21 cellular contexts compared by ENCODE assay signal in the genomic region with DNA sequence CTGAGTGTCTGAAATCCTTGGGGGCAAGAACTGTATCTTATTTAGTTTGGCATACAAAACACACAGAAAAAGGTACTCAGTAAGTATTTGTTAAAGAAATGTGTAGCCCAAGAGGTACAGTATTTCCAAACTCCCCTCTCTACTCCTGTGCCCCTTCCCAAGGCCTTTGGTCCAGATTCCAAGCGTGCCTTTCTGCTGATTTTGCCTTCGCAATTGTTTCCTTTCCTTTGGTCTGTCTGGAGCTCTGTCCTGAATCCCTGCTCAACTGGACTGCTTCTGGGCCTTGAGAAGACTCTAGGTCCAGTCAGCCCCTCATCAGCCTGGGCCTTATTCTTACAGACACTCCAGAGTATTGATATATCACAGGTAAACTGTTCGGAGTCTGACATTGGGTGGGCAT.
DNase-seq lines count a peak whose midpoint lies in the region; ATAC-seq lines count a peak whose summit lies in the region.
"Had no signal": no experiment of that assay in that cellular context is flagged by ENCODE, and none has a peak within 500 bp of the region (broad histone marks: within the 10 kb centered on the region; RNA-seq: fewer than 3 reads in every experiment).

No MANE protein-coding gene starts in this region.

- ATAC-seq in HG03457 (IDR thresholded peaks at IDR 0.05; ENCODE audit: unreplicated experiment): no peak

- peak; percentile 27 for DNase-seq in AG08396 (ENCODE audit: low spot score)
- DNase-seq in M059J (ENCODE audit: low read depth): peak; percentile 29
- DNase-seq in fibroblast of gingiva (ENCODE audit: low read depth): peak; percentile 4
- peak; percentile 4 for DNase-seq in myocyte (ENCODE audit: low read depth)
- no peak for DNase-seq in stimulated activated CD4-positive, alpha-beta T cell treated with anti-CD3 and anti-CD28 coated beads, Interleukin-4, amount 100 ng/mL, for 24 hours
- DNase-seq in SW480 (ENCODE audit: low spot score): no peak
- DNase-seq in NCI-H1092 treated with DMSO at 0.1 percent for 48 hours (lab: John Stamatoyannopoulos, UW): no peak
- DNase-seq: 8988T; CD4-positive, alpha-beta memory T cell; DMS153; GM23248; HCEC 1CT; KG1; NCI-H1417 treated with DMSO at 0.1 percent for 48 hours; NCI-H1930; NCI-H226; NCI-H524; NCI-H82; PC-9; SIG-M5 had no signal

Comparison
In these comparisons a context has a peak if more than half of its experiments do, and no peak if none do; other contexts are left out.
1. DNase-seq: peak in AG08396 (single experiment), M059J (single experiment), fibroblast of gingiva (single experiment) and myocyte (single experiment); none in stimulated activated CD4-positive, alpha-beta T cell treated with anti-CD3 and anti-CD28 coated beads, Interleukin-4, amount 100 ng/mL, for 24 hours (single experiment), SW480 (single experiment) and NCI-H1092 treated with DMSO at 0.1 percent for 48 hours (single experiment).